19 cellular contexts compared by ENCODE assay signal in the genomic region with DNA sequence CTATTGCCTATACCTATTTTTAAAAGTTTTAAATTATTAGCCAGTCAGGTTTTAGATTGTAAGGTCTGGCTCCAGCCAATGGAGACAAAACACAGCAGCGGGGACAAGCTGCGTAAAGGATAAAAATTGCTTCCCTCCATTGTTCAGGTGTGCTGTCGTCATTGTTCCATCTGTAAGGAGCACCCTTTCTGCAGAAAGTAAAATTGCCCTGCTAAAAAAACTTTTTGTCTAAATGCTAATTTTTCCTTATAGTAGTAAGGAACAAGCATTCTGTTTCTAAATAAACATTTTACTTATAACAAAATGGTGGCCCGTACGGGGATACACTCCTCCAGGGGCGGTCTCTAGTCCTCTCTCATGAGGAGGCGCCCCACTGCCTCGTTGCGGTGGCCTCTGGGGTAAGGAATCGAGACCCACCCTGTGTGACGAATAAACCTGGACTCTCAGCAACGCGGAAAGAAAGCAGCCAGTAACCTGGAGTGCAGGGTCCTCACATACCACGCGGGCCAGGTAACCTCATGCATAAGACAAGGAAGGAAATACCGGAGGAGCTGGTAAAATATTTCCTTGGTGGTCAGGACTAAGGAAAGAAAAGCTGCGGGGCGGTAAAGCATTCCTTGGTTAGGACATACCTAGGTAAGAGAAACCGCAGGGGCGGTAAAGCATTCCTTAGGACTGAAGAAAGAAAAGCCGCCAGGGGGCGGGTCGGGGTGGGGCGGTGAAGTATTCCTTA.
A peak's percentile ranks its signal among the peaks of the same experiment; 100 is the strongest.
DNase-seq lines count a peak whose midpoint lies in the region; ATAC-seq, FAIRE-seq and TF ChIP-seq lines count a peak whose summit lies in the region.
"Had no signal": no experiment of that assay in that cellular context is flagged by ENCODE, and none has a peak within 500 bp of the region (broad histone marks: within the 10 kb centered on the region; RNA-seq: fewer than 3 reads in every experiment).

No MANE protein-coding gene starts in this region.

- H3K36me3 Mint-ChIP-seq in Calu3 (ENCODE audit: insufficient read depth, unreplicated experiment) (peaks cover 81% of the 10 kb centered on the region), mesothelial cell of epicardium (peaks cover 38% of the 10 kb centered on the region)

- H2AK5ac ChIP-seq in H1 (ENCODE audit: low read depth, low read length): no peak overlapping the region

- H4K8ac ChIP-seq in H1 (ENCODE audit: extremely low read depth, insufficient read depth, low read length): no peak overlapping the region

- TF ChIP-seq POLR2A in HCT116 (IDR thresholded peaks at IDR 0.05; ENCODE audit: borderline replicate concordance, extremely low read depth, insufficient read depth, insufficient read length) (peak; percentile 37), H1 (IDR thresholded peaks at IDR 0.05; ENCODE audit: control extremely low read depth in 1 of 2, low read depth in 2 of 2, low read length in 2 of 2) (peak; percentile 50 to 55)

- H3K4me1 ChIP-seq in HCT116 (ENCODE audit: control insufficient read depth in 1 of 2, insufficient read depth in 2 of 2, low read length in 2 of 2) (peaks cover 45 to 79% of the 10 kb centered on the region in 2 experiments), H1 (replicated peaks in 1 of 4; ENCODE audit: control insufficient read depth in 3 of 4, insufficient read depth in 4 of 4, low read length in 3 of 4) (no peaks in the 10 kb centered on the region)
- H3K4me1 ChIP-seq: SJSA1 had no signal

- FAIRE-seq in H1 (lab: Jason Lieb, UNC): peak; percentile 82

- H3K9me3 Mint-ChIP-seq in Calu3 (ENCODE audit: low read depth, unreplicated experiment) (peaks cover 2% of the 10 kb centered on the region), mesothelial cell of epicardium (peaks cover 10% of the 10 kb centered on the region)
- H3K9me3 Mint-ChIP-seq: CD4-positive, alpha-beta T cell had no signal

- no peak overlapping the region for H4K91ac ChIP-seq in H1 (replicated peaks; ENCODE audit: insufficient read length, low read length)

- H3K79me2 ChIP-seq in HCT116 (ENCODE audit: insufficient read depth, low read length) (peaks cover 76% of the 10 kb centered on the region), H1 (ENCODE audit: control insufficient read depth in 1 of 2, insufficient read depth in 2 of 2, low read length in 2 of 2) (no peaks in the 10 kb centered on the region)

- peak overlapping the region; percentile 64 for H3K4me2 ChIP-seq in HCT116 (ENCODE audit: low read length)
- H3K4me2 ChIP-seq in H1 (ENCODE audit: insufficient read depth in 1 of 2, low read depth in 2 of 2, low read length in 2 of 2): peak overlapping the region; percentile 43 to 64; a peak in 3 of 4 replicates

- peak overlapping the region; percentile 97 for H3K27ac ChIP-seq in HCT116 (ENCODE audit: low read depth, low read length)
- peak overlapping the region; percentile 90 for H3K27ac ChIP-seq in H1 (ENCODE audit: low read depth, low read length)
- H3K27ac ChIP-seq: RWPE1, SJSA1 had no signal

- no peak overlapping the region for H3K18ac ChIP-seq in H1 (ENCODE audit: extremely low read depth, low read length)

- no peak overlapping the region for H2BK15ac ChIP-seq in H1 (ENCODE audit: low read length)

- TSS peak; percentile 65 for BruUV-seq in Calu3 (replicated peaks; lab: Mats Ljungman, UMichigan)
- TSS peak; percentile 37 for BruUV-seq in HCT116 (replicated peaks; lab: Mats Ljungman, UMichigan)

- H3K27me3 ChIP-seq in HCT116 (ENCODE audit: insufficient read depth, low read length) (no peaks in the 10 kb centered on the region), H1 (replicated peaks in 1 of 4; ENCODE audit: control insufficient read depth in 3 of 4, extremely low read depth in 1 of 4, insufficient read depth in 3 of 4, low read length in 3 of 4) (no peaks in the 10 kb centered on the region)
- H3K27me3 ChIP-seq: SJSA1 had no signal

- H3K27ac Mint-ChIP-seq in Calu3 (ENCODE audit: unreplicated experiment): peak overlapping the region; percentile 87
- H3K27ac Mint-ChIP-seq in mesothelial cell of epicardium: peak overlapping the region; percentile 60
- H3K27ac Mint-ChIP-seq: B cell; CD4-positive, alpha-beta T cell had no signal

- H2BK12ac ChIP-seq in H1 (ENCODE audit: low read depth, low read length): no peak overlapping the region; the same call in 1 of the 2 replicates

- TF ChIP-seq CTCF in Calu3 (IDR thresholded peaks at IDR 0.05; ENCODE audit: unreplicated experiment) (no peak), HCT116 (IDR thresholded peaks at IDR 0.05 in 2 of 3, conservative IDR thresholded peaks at IDR 0.05 in 1 of 3; ENCODE audit: borderline replicate concordance in 1 of 3, insufficient read depth in 1 of 3, low read depth in 2 of 3, low read length in 2 of 3) (no peak), H1 (IDR thresholded peaks at IDR 0.05; ENCODE audit: control extremely low read depth in 1 of 3, insufficient read depth in 1 of 3, low read depth in 1 of 3, low read length in 3 of 3) (peak in 2 of 3 experiments; percentile 19 to 22; a peak in 1 of 4 replicates), mesothelial cell of epicardium (IDR thresholded peaks at IDR 0.05; ENCODE audit: unreplicated experiment) (no peak)

- H3K23ac ChIP-seq in H1 (ENCODE audit: insufficient read length): no peak overlapping the region

- H3K23me2 ChIP-seq in H1 (ENCODE audit: low read depth, low read length): no peaks in the 10 kb centered on the region

- H4K20me1 ChIP-seq in HCT116 (ENCODE audit: insufficient read depth) (no peaks in the 10 kb centered on the region), H1 (replicated peaks in 1 of 2; ENCODE audit: control insufficient read depth in 1 of 2, insufficient read depth in 2 of 2, low read length in 2 of 2) (no peaks in the 10 kb centered on the region)

- ATAC-seq in HCT116 (peak; percentile 85), HG03442 (IDR thresholded peaks at IDR 0.05; ENCODE audit: unreplicated experiment) (no peak)

- H3K14ac ChIP-seq in H1 (ENCODE audit: insufficient read length): no peak overlapping the region

- no peak overlapping the region for H2BK120ac ChIP-seq in H1 (replicated peaks; ENCODE audit: low read depth, low read length)

- H3K36me3 ChIP-seq in HCT116 (ENCODE audit: control insufficient read depth in 1 of 2, insufficient read depth in 2 of 2, low read length in 2 of 2) (peaks cover 0 to 58% of the 10 kb centered on the region in 2 experiments; a peak in 2 of 4 replicates), H1 (ENCODE audit: control insufficient read depth in 2 of 4, insufficient read depth in 4 of 4, low read length in 3 of 4) (no peaks in the 10 kb centered on the region; a peak in 1 of 8 replicates)

- TF ChIP-seq EP300 in H1 (IDR thresholded peaks at IDR 0.05; ENCODE audit: borderline replicate concordance in 1 of 2, low read depth in 2 of 2, low read length in 2 of 2): peak in 1 of 2 experiments; percentile 85; a peak in 1 of 3 replicates

- no peak overlapping the region for H2BK20ac ChIP-seq in H1 (ENCODE audit: low read length)

- H4K5ac ChIP-seq in H1 (ENCODE audit: insufficient read length, low read depth, low read length): peak overlapping the region; percentile 34

- TF ChIP-seq RAD21 in HCT116 (IDR thresholded peaks at IDR 0.05; ENCODE audit: low read depth) (no peak), H1 (IDR thresholded peaks at IDR 0.05 in 1 of 2, conservative IDR thresholded peaks at IDR 0.05 in 1 of 2; ENCODE audit: low read depth in 2 of 2, low read length in 2 of 2) (peak; percentile 3 to 34; a peak in 2 of 4 replicates)

- CTCF ChIA-PET in Calu3 (lab: Charles Lee): interaction anchor here (0.8 to 1.6 kb wide), 5 partner anchors 10 to 139 kb away, joined by 3 to 5 read pairs (median 4); no protein-coding TSS in a partner anchor
- CTCF ChIA-PET in HCT116 (lab: Charles Lee): interaction anchor here (0.6 to 2.1 kb wide), 8 partner anchors 9 to 404 kb away, joined by 3 to 21 read pairs (median 4); no protein-coding TSS in a partner anchor
- CTCF ChIA-PET in H1 (lab: Charles Lee; ENCODE audit: partially characterized antibody): interaction anchor here (0.7 to 5.8 kb wide), 11 partner anchors 8 to 242 kb away, joined by 3 to 35 read pairs (median 3); no protein-coding TSS in a partner anchor

- peak overlapping the region; percentile 84 for H2BK5ac ChIP-seq in H1 (ENCODE audit: low read depth, low read length)

- H3K4me3 ChIP-seq in HCT116 (replicated peaks in 1 of 2; ENCODE audit: low read depth in 1 of 2, low read length in 2 of 2) (peak overlapping the region; percentile 7 to 12; a peak in 2 of 4 replicates), H1 (ENCODE audit: extremely low read depth in 1 of 4, insufficient read depth in 2 of 4, low read depth in 3 of 4, low read length in 4 of 4) (peak overlapping the region in 3 of 4 experiments; percentile 12 to 58 (median 15); a peak in 5 of 8 replicates)
- H3K4me3 ChIP-seq: SJSA1 had no signal

- H3K9me2 ChIP-seq in HCT116 (ENCODE audit: insufficient read depth): no peaks in the 10 kb centered on the region

- POLR2A ChIA-PET in HCT116 (lab: Charles Lee) (interaction anchor here (0.5 to 4.4 kb wide), 14 partner anchors 9 to 269 kb away, joined by 3 to 35 read pairs (median 6); partner anchors contain the start of gene RSPH3), H1 (lab: Charles Lee; ENCODE audit: partially characterized antibody) (interaction anchor here (0.7 to 3.9 kb wide), 16 partner anchors 8 to 195 kb away, joined by 3 to 39 read pairs (median 4); no protein-coding TSS in a partner anchor)

- H3K9ac ChIP-seq in HCT116 (ENCODE audit: low read length) (peak overlapping the region; percentile 74), H1 (replicated peaks in 1 of 4; ENCODE audit: extremely low read depth in 1 of 4, low read depth in 3 of 4, low read length in 3 of 4) (peak overlapping the region; percentile 43 to 57 (median 52); a peak in 6 of 7 replicates)

- H3K56ac ChIP-seq in H1 (replicated peaks; ENCODE audit: insufficient read length, low read depth, low read length): no peak overlapping the region

- intact Hi-C loops in Calu3 (cut with micrococcal nuclease; ENCODE audit: unreplicated experiment): loop anchor here (1.0 to 5.0 kb wide), 4 partner anchors 10 to 137 kb away; no protein-coding TSS in a partner anchor
- intact Hi-C loops in HCT116 (cut with micrococcal nuclease): loop anchor here (1.0 kb wide), 4 partner anchors 10 to 123 kb away; no protein-coding TSS in a partner anchor

- no peak overlapping the region for H3K4ac ChIP-seq in H1 (replicated peaks; ENCODE audit: insufficient read length, low read depth, low read length)

- H3K79me1 ChIP-seq in H1 (ENCODE audit: low read depth, low read length): no peaks in the 10 kb centered on the region

- no peak overlapping the region for H2AFZ ChIP-seq in HCT116 (ENCODE audit: low read depth, low read length, poor library complexity, severe bottlenecking)
- no peak overlapping the region for H2AFZ ChIP-seq in H1 (ENCODE audit: low read length)

- H3K27me3 Mint-ChIP-seq in Calu3 (ENCODE audit: unreplicated experiment) (no peaks in the 10 kb centered on the region), mesothelial cell of epicardium (ENCODE audit: low read depth) (no peaks in the 10 kb centered on the region)
- H3K27me3 Mint-ChIP-seq: B cell; CD4-positive, alpha-beta T cell had no signal

- DNase-seq in Calu3 (peak; percentile 95), HCT116 (ENCODE audit: low read depth, low spot score) (peak; percentile 100), H1 (ENCODE audit: low read depth in 1 of 2, low spot score in 2 of 2) (peak in 1 of 2 experiments; percentile 82), mesothelial cell of epicardium (ENCODE audit: low spot score in 2 of 2, unreplicated experiment in 2 of 2) (no peak), KG1 (lab: John Stamatoyannopoulos, UW) (no peak), hepatic stellate cell (ENCODE audit: low spot score) (no peak), NCI-H1092 treated with DMSO at 0.1 percent for 48 hours (lab: John Stamatoyannopoulos, UW) (no peak)
- DNase-seq: CD4-positive, alpha-beta T cell; DND-41; NCI-H1048; NCI-H1694; NCI-H2107; NCI-H226; NCI-H526 treated with DMSO at 0.1 percent for 48 hours; NK-92 treated with Interleukin-12 subunit alpha and Interleukin-12 subunit beta, amount 100 ng/mL, for 24 hours had no signal

- H3K4me3 Mint-ChIP-seq in Calu3 (ENCODE audit: low read depth, unreplicated experiment) (peak overlapping the region; percentile 11), mesothelial cell of epicardium (no peak overlapping the region)
- H3K4me3 Mint-ChIP-seq: B cell; CD4-positive, alpha-beta T cell had no signal

- no peaks in the 10 kb centered on the region for H3K9me3 ChIP-seq in HCT116 (ENCODE audit: control insufficient read depth in 1 of 2, insufficient read depth in 1 of 2, low read depth in 1 of 2, low read length in 2 of 2)
- H3K9me3 ChIP-seq in H1 (ENCODE audit: insufficient read depth in 2 of 2, low read depth in 1 of 2, low read length in 1 of 2): no peaks in the 10 kb centered on the region; a peak in 1 of 4 replicates
- H3K9me3 ChIP-seq: SJSA1 had no signal

- 4% methylated on average over 21 of the region's 24 CpGs; no CpG with 5 or more reads in 1 of the 2 experiments for WGBS in H1 (ENCODE audit: extremely low coverage in 1 of 2, insufficient coverage in 1 of 2, insufficient read length in 1 of 2, insufficient replicate concordance in 2 of 2, low coverage in 1 of 2, low lambda C conversion rate in 2 of 2, missing lambda C conversion rate in 1 of 2), 2 experiments

- H3K4me1 Mint-ChIP-seq in Calu3 (ENCODE audit: low read depth, unreplicated experiment): peaks cover 17% of the 10 kb centered on the region
- peaks cover 7% of the 10 kb centered on the region for H3K4me1 Mint-ChIP-seq in mesothelial cell of epicardium
- H3K4me1 Mint-ChIP-seq: B cell had no signal

- RAD21 ChIA-PET in HCT116 (lab: Charles Lee; ENCODE audit: low non-redundant PET in 1 of 2, low total read pairs in 2 of 2, uncharacterized antibody in 2 of 2, unreplicated experiment in 2 of 2): interaction anchor here (0.6 to 1.4 kb wide), 5 partner anchors 12 to 123 kb away, joined by 3 to 5 read pairs (median 4); no protein-coding TSS in a partner anchor

Comparison
In these comparisons a context has a peak if more than half of its experiments do, and no peak if none do; other contexts are left out.
1. DNase-seq: peak in Calu3 (single experiment) and HCT116 (single experiment); none in mesothelial cell of epicardium (0 of 2), KG1 (single experiment), hepatic stellate cell (single experiment) and NCI-H1092 treated with DMSO at 0.1 percent for 48 hours (single experiment).
2. CTCF ChIP-seq: peak in H1 (2 of 3); none in Calu3 (single experiment), HCT116 (0 of 3) and mesothelial cell of epicardium (single experiment).